9 cellular contexts compared by ENCODE assay signal in genomic region chr17:38352245-38353083, GRCh38. TPM values are rescaled to one million over a fixed set of nuclear protein-coding genes. Genes with fewer than 3 reads are reported as not detected.
DNase-seq lines count a peak whose midpoint lies in the region; ATAC-seq and TF ChIP-seq lines count a peak whose summit lies in the region.
"Had no signal": no experiment of that assay in that cellular context is flagged by ENCODE, and none has a peak within 500 bp of the region (broad histone marks: within the 10 kb centered on the region; RNA-seq: fewer than 3 reads in every experiment).

No MANE protein-coding gene starts in this region.

- peak overlapping the region; percentile 89 for H3K4me2 ChIP-seq in BLaER1

- peak overlapping the region; percentile 76 for H3K4me3 Mint-ChIP-seq in activated naive CD8-positive, alpha-beta T cell
- peak overlapping the region; percentile 75 for H3K4me3 Mint-ChIP-seq in progenitor cell of endocrine pancreas (ENCODE audit: low read depth)

- no peaks in the 10 kb centered on the region for H3K9me3 Mint-ChIP-seq in activated naive CD8-positive, alpha-beta T cell (ENCODE audit: low read depth)
- no peaks in the 10 kb centered on the region for H3K9me3 Mint-ChIP-seq in progenitor cell of endocrine pancreas (ENCODE audit: low read depth)

- H3K4me1 ChIP-seq in BLaER1 (peaks cover 41% of the 10 kb centered on the region), right atrium auricular region (peaks cover 0 to 46% of the 10 kb centered on the region in 2 donors)

- no peaks in the 10 kb centered on the region for H3K27me3 Mint-ChIP-seq in activated naive CD8-positive, alpha-beta T cell
- no peaks in the 10 kb centered on the region for H3K27me3 Mint-ChIP-seq in progenitor cell of endocrine pancreas

- H3K4me1 Mint-ChIP-seq in activated naive CD8-positive, alpha-beta T cell (ENCODE audit: low read depth): peaks cover 52% of the 10 kb centered on the region
- H3K4me1 Mint-ChIP-seq in progenitor cell of endocrine pancreas (ENCODE audit: low read depth): peaks cover 28% of the 10 kb centered on the region

- TF ChIP-seq POLR2A in NB4 (IDR thresholded peaks at IDR 0.05; ENCODE audit: extremely low read depth, insufficient read length): no peak

- H3K27ac ChIP-seq in BLaER1 (peak overlapping the region; percentile 89), right atrium auricular region (peak overlapping the region; percentile 91 to 94)

- ATAC-seq in GM19455 (IDR thresholded peaks at IDR 0.05; ENCODE audit: unreplicated experiment) (peak; percentile 29), GM21390 (IDR thresholded peaks at IDR 0.05; ENCODE audit: unreplicated experiment) (no peak)

- no peak overlapping the region for H3K27ac Mint-ChIP-seq in activated naive CD8-positive, alpha-beta T cell
- no peak overlapping the region for H3K27ac Mint-ChIP-seq in progenitor cell of endocrine pancreas

- H4K20me1 ChIP-seq in BLaER1: peaks cover 52% of the 10 kb centered on the region

- H3K36me3 Mint-ChIP-seq in activated naive CD8-positive, alpha-beta T cell: peaks cover 3% of the 10 kb centered on the region
- no peaks in the 10 kb centered on the region for H3K36me3 Mint-ChIP-seq in progenitor cell of endocrine pancreas (ENCODE audit: insufficient read depth)

- H3K4me3 ChIP-seq in BLaER1 (peak overlapping the region; percentile 94), NB4 (ENCODE audit: low read depth, low read length) (peak overlapping the region; percentile 65), right atrium auricular region (peak overlapping the region; percentile 80 to 94)

- H3K9me3 ChIP-seq in BLaER1 (no peaks in the 10 kb centered on the region), right atrium auricular region (no peaks in the 10 kb centered on the region)

- H3K27me3 ChIP-seq in BLaER1 (no peaks in the 10 kb centered on the region), right atrium auricular region (no peaks in the 10 kb centered on the region)

- H3K9ac ChIP-seq in BLaER1: peak overlapping the region; percentile 92

- TF ChIP-seq CTCF in NB4 (IDR thresholded peaks at IDR 0.05; ENCODE audit: low read depth, low read length) (no peak), right atrium auricular region (IDR thresholded peaks at IDR 0.05) (no peak), progenitor cell of endocrine pancreas (IDR thresholded peaks at IDR 0.05; ENCODE audit: unreplicated experiment) (no peak)

- DNase-seq in NB4 (ENCODE audit: low read depth) (peak; percentile 76), right atrium auricular region (ENCODE audit: low spot score) (no peak), progenitor cell of endocrine pancreas (ENCODE audit: low spot score, unreplicated experiment) (no peak), SKM-1 (lab: John Stamatoyannopoulos, UW; ENCODE audit: unreplicated experiment) (no peak)

- 0 out of 2 replicates have a peak, but pooled peaks cover 6% of the 10 kb centered on the region for H3K36me3 ChIP-seq in BLaER1
- no peaks in the 10 kb centered on the region for H3K36me3 ChIP-seq in right atrium auricular region

RNA-seq across cellular contexts. Expression of gene SOCS7, which starts 0.8 kb away (rescaled TPM):
- total RNA-seq in right atrium auricular region (10 to 100 TPM; 12.2 to 14.8 TPM), progenitor cell of endocrine pancreas (31.3 and 31.6 TPM in 2 replicates)

RNA-seq across cellular contexts. Expression of gene GPR179, which starts 8.7 kb away (rescaled TPM):
- not detected for total RNA-seq in right atrium auricular region
- total RNA-seq in progenitor cell of endocrine pancreas: 0.27 and 0.41 TPM in 2 replicates
- total RNA-seq: HT1080 had no signal

RNA-seq across cellular contexts. Expression of gene MRPL45, which starts 55.5 kb away (rescaled TPM):
- 10 to 100 TPM; 23.0 to 26.9 TPM for total RNA-seq in right atrium auricular region
- total RNA-seq in progenitor cell of endocrine pancreas: 41.8 and 46.3 TPM in 2 replicates
